ENCODE assay signal across 7 cellular contexts in the genomic region with DNA sequence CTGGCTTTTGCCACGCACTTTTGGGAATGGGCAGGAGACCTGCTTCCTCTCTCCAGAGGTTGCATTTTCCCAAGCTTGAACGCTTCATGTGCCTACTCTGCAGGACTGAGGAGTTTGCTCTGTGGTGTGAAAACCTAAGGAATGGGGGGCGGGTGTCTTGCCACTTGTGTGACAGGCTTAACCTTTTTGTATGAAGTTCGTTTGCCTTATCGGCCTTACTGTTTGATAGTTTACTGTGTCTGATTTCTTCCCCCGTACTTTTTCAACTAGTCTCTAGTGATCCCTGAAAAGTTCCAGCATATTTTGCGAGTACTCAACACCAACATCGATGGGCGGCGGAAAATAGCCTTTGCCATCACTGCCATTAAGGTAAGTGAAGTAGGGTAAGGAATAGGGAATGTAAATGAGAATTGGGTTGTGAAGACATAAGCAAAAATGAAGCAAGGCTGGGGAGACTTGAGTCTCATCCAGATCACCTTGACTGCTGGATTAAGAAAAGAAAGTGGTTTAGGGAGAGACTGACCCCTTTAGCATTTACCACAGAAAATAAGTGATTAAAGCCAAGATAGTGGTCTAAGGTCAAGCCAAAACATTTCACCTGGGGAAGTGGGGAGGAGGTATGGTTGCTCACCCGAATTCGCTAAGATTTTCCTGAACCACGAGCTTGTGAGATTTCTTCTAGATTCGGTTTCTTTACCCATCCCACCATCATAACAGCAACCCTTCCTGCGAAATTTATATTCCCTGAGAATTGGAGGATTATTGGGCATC. TPM values are rescaled to one million over a fixed set of nuclear protein-coding genes. Genes with fewer than 3 reads are reported as not detected.
DNase-seq lines count a peak whose midpoint lies in the region; ATAC-seq and TF ChIP-seq lines count a peak whose summit lies in the region.

No MANE protein-coding gene starts in this region.

- H3K9me3 ChIP-seq in iPS-15b (ENCODE audit: control insufficient read depth, insufficient read depth, low read length), result no peaks in the 10 kb centered on the region

- peaks cover 39% of the 10 kb centered on the region for H3K4me1 Mint-ChIP-seq in activated T-helper 17 cell treated with anti-CD3 and anti-CD28 coated beads, Interleukin-2, amount 50 U/mL, for 72 hours
- peaks cover 63% of the 10 kb centered on the region for H3K4me1 Mint-ChIP-seq in stimulated activated memory B cell treated with anti-CD40 and anti-IgM and Interleukin-4, amounts not matched to agents 10 μg/mL and 1 μg/mL and 100 μg/mL, for 72 hours

- peak overlapping the region; percentile 96 for H3K27ac Mint-ChIP-seq in activated T-helper 17 cell treated with anti-CD3 and anti-CD28 coated beads, Interleukin-2, amount 50 U/mL, for 72 hours
- peak overlapping the region; percentile 98 for H3K27ac Mint-ChIP-seq in stimulated activated memory B cell treated with anti-CD40 and anti-IgM and Interleukin-4, amounts not matched to agents 10 μg/mL and 1 μg/mL and 100 μg/mL, for 72 hours

- no peaks in the 10 kb centered on the region for H3K27me3 Mint-ChIP-seq in activated T-helper 17 cell treated with anti-CD3 and anti-CD28 coated beads, Interleukin-2, amount 50 U/mL, for 72 hours
- H3K27me3 Mint-ChIP-seq in stimulated activated memory B cell treated with anti-CD40 and anti-IgM and Interleukin-4, amounts not matched to agents 10 μg/mL and 1 μg/mL and 100 μg/mL, for 72 hours, result no peaks in the 10 kb centered on the region

- DNase-seq in HL-60 (ENCODE audit: low read depth in 1 of 2, low spot score in 1 of 2) (no peak), NCI-H2196 treated with DMSO at 0.1 percent for 48 hours (lab: John Stamatoyannopoulos, UW; ENCODE audit: unreplicated experiment) (no peak), EL (no peak), AG20443 (ENCODE audit: low spot score) (no peak)

- H3K27me3 ChIP-seq in HL-60 (ENCODE audit: insufficient read depth, poor library complexity, severe bottlenecking) (no peaks in the 10 kb centered on the region), iPS-15b (ENCODE audit: control insufficient read depth, insufficient read depth, low read length) (no peaks in the 10 kb centered on the region)

- peak overlapping the region; percentile 88 for H3K4me3 Mint-ChIP-seq in activated T-helper 17 cell treated with anti-CD3 and anti-CD28 coated beads, Interleukin-2, amount 50 U/mL, for 72 hours
- H3K4me3 Mint-ChIP-seq in stimulated activated memory B cell treated with anti-CD40 and anti-IgM and Interleukin-4, amounts not matched to agents 10 μg/mL and 1 μg/mL and 100 μg/mL, for 72 hours, result peak overlapping the region; percentile 93

- H3K4me3 ChIP-seq in HL-60 (replicated peaks; ENCODE audit: insufficient read depth, low read length) (peak overlapping the region; percentile 65), iPS-15b (ENCODE audit: low read depth, low read length) (peak overlapping the region; percentile 93)

- ATAC-seq in activated T-helper 17 cell treated with anti-CD3 and anti-CD28 coated beads, Interleukin-2, amount 50 U/mL, for 72 hours (replicated peaks), result no peak
- no peak for ATAC-seq in stimulated activated memory B cell treated with anti-CD40 and anti-IgM and Interleukin-4, amounts not matched to agents 10 μg/mL and 1 μg/mL and 100 μg/mL, for 72 hours

- H3K4me1 ChIP-seq in iPS-15b (ENCODE audit: control insufficient read depth, insufficient read depth, low read length), result peaks cover 12% of the 10 kb centered on the region

- H3K9me3 Mint-ChIP-seq in activated T-helper 17 cell treated with anti-CD3 and anti-CD28 coated beads, Interleukin-2, amount 50 U/mL, for 72 hours, result no peaks in the 10 kb centered on the region
- no peaks in the 10 kb centered on the region for H3K9me3 Mint-ChIP-seq in stimulated activated memory B cell treated with anti-CD40 and anti-IgM and Interleukin-4, amounts not matched to agents 10 μg/mL and 1 μg/mL and 100 μg/mL, for 72 hours

- H3K36me3 ChIP-seq in iPS-15b (ENCODE audit: control insufficient read depth, insufficient read depth, low read length), result peaks cover 50% of the 10 kb centered on the region

- H3K36me3 Mint-ChIP-seq in activated T-helper 17 cell treated with anti-CD3 and anti-CD28 coated beads, Interleukin-2, amount 50 U/mL, for 72 hours (ENCODE audit: low read depth), result peaks cover 91% of the 10 kb centered on the region
- peaks cover 72% of the 10 kb centered on the region for H3K36me3 Mint-ChIP-seq in stimulated activated memory B cell treated with anti-CD40 and anti-IgM and Interleukin-4, amounts not matched to agents 10 μg/mL and 1 μg/mL and 100 μg/mL, for 72 hours

- no peak for TF ChIP-seq CTCF in HL-60 (IDR thresholded peaks at IDR 0.05; ENCODE audit: insufficient read depth, low read length)

- peak overlapping the region; percentile 97 for H3K27ac ChIP-seq in HL-60 (replicated peaks)

- peak overlapping the region; percentile 100 for H3K9ac ChIP-seq in iPS-15b (ENCODE audit: low read depth, low read length)

RNA-seq across cellular contexts. Expression of a gene that starts 0.7 kb away (rescaled TPM):
- total RNA-seq in activated T-helper 17 cell treated with anti-CD3 and anti-CD28 coated beads, Interleukin-2, amount 50 U/mL, for 72 hours, result 1,000 to 10,000 TPM; 3,349 to 4,633 TPM

RNA-seq across cellular contexts. Expression of a gene that starts 0.9 kb away (rescaled TPM):
- total RNA-seq in activated T-helper 17 cell treated with anti-CD3 and anti-CD28 coated beads, Interleukin-2, amount 50 U/mL, for 72 hours, result 10 to 100 TPM; 42.5 to 43.2 TPM

RNA-seq across cellular contexts. Expression of a gene that starts 4.4 kb away (rescaled TPM):
- 1 to 10 TPM; 4.0 to 5.8 TPM for total RNA-seq in activated T-helper 17 cell treated with anti-CD3 and anti-CD28 coated beads, Interleukin-2, amount 50 U/mL, for 72 hours

RNA-seq across cellular contexts. Expression of a gene that starts 16.5 kb away (rescaled TPM):
- 10 to 100 TPM; 51.2 to 98.7 TPM for total RNA-seq in activated T-helper 17 cell treated with anti-CD3 and anti-CD28 coated beads, Interleukin-2, amount 50 U/mL, for 72 hours

RNA-seq across cellular contexts. Expression of a gene that starts 16.9 kb away (rescaled TPM):
- total RNA-seq in activated T-helper 17 cell treated with anti-CD3 and anti-CD28 coated beads, Interleukin-2, amount 50 U/mL, for 72 hours, result 10 to 100 TPM; 57.9 to 81.2 TPM
